21 cellular contexts compared by ENCODE assay signal in genomic region chr14:28365510-28365909, GRCh38.
DNase-seq lines count a peak whose midpoint lies in the region; FAIRE-seq and TF ChIP-seq lines count a peak whose summit lies in the region.
"Had no signal": no experiment of that assay in that cellular context is flagged by ENCODE, and none has a peak within 500 bp of the region (broad histone marks: within the 10 kb centered on the region; RNA-seq: fewer than 3 reads in every experiment).

No MANE protein-coding gene starts in this region.

- dilution Hi-C loops in mammary epithelial cell (cut with HindIII; ENCODE audit: low sequenced_read_pairs), result no loop called here

- 74% methylated on average over 2 of the region's 5 CpGs for WGBS in mammary epithelial cell (ENCODE audit: low coverage, missing lambda C conversion rate)
- WGBS in spleen, 5 donors, result 82 to 93% (median 89%) methylated on average over 5 of the region's 5 CpGs

- H3K4me1 ChIP-seq in mammary epithelial cell (ENCODE audit: insufficient read depth, low read length) (no peaks in the 10 kb centered on the region), spleen (no peaks in the 10 kb centered on the region), right atrium auricular region (no peaks in the 10 kb centered on the region)
- H3K4me1 ChIP-seq: A549 had no signal

- H3K79me2 ChIP-seq in mammary epithelial cell (ENCODE audit: insufficient read depth, low read length), result no peaks in the 10 kb centered on the region

- H3K27me3 ChIP-seq in mammary epithelial cell (ENCODE audit: insufficient read depth, low read length), result no peaks in the 10 kb centered on the region
- no peaks in the 10 kb centered on the region for H3K27me3 ChIP-seq in spleen (replicated peaks in 1 of 7)
- H3K27me3 ChIP-seq in right atrium auricular region, result no peaks in the 10 kb centered on the region

- TF ChIP-seq CTCF in mammary epithelial cell (conservative IDR thresholded peaks at IDR 0.05 in 1 of 2, IDR thresholded peaks at IDR 0.05 in 1 of 2; ENCODE audit: extremely low read depth in 1 of 2, insufficient read depth in 1 of 2, low read depth in 1 of 2, low read length in 2 of 2) (no peak), MCF 10A (IDR thresholded peaks at IDR 0.05; ENCODE audit: unreplicated experiment) (no peak), spleen (IDR thresholded peaks at IDR 0.05 in 8 of 11, conservative IDR thresholded peaks at IDR 0.05 in 3 of 11) (no peak), chondrocyte (IDR thresholded peaks at IDR 0.05) (no peak), right atrium auricular region (IDR thresholded peaks at IDR 0.05) (no peak)

- no peak overlapping the region for H3K4me2 ChIP-seq in mammary epithelial cell (ENCODE audit: insufficient read depth, low read depth, low read length)
- H3K4me2 ChIP-seq: A549, GM23338 had no signal

- POLR2A ChIA-PET in MCF 10A (lab: Yijun Ruan, JAX), result interaction anchor here (1.1 kb wide), 1 partner anchor 17 kb away, joined by 4 read pairs; no protein-coding TSS in a partner anchor

- no peak for TF ChIP-seq POLR2A in spleen (IDR thresholded peaks at IDR 0.05)
- TF ChIP-seq POLR2A in GM12892 (IDR thresholded peaks at IDR 0.05; ENCODE audit: low read depth, low read length), result no peak

- H3K27me3 Mint-ChIP-seq in MCF 10A (ENCODE audit: insufficient read depth, unreplicated experiment), result no peaks in the 10 kb centered on the region
- no peaks in the 10 kb centered on the region for H3K27me3 Mint-ChIP-seq in chondrocyte (ENCODE audit: low read depth)
- H3K27me3 Mint-ChIP-seq: CD4-positive, alpha-beta T cell had no signal

- no peak overlapping the region for H3K27ac ChIP-seq in mammary epithelial cell (ENCODE audit: insufficient read depth, low read depth, low read length)
- H3K27ac ChIP-seq in spleen, result no peak overlapping the region
- no peak overlapping the region for H3K27ac ChIP-seq in right atrium auricular region
- H3K27ac ChIP-seq: 22Rv1, A549, C4-2B, HL-60 had no signal

- intact Hi-C loops in mammary epithelial cell (cut with micrococcal nuclease) (no loop called here), MCF 10A (cut with micrococcal nuclease) (no loop called here), spleen (cut with DNase I; ENCODE audit: low total_unique reads) (no loop called here)

- H3K4me3 Mint-ChIP-seq in MCF 10A (ENCODE audit: unreplicated experiment) (no peak overlapping the region), chondrocyte (ENCODE audit: unreplicated experiment) (no peak overlapping the region)
- H3K4me3 Mint-ChIP-seq: CD4-positive, alpha-beta T cell; GM23338 had no signal

- in situ Hi-C loops in mammary epithelial cell (cut with MboI; ENCODE audit: low sequenced_read_pairs in 2 of 2), result no loop called here

- H3K27ac Mint-ChIP-seq in MCF 10A (ENCODE audit: low read depth, unreplicated experiment), result no peak overlapping the region
- no peak overlapping the region for H3K27ac Mint-ChIP-seq in chondrocyte (ENCODE audit: unreplicated experiment)
- H3K27ac Mint-ChIP-seq: CD4-positive, alpha-beta T cell; GM23338 had no signal

- H3K4me3 ChIP-seq in mammary epithelial cell (replicated peaks in 1 of 3; ENCODE audit: insufficient read depth in 1 of 3, low read depth in 2 of 3, low read length in 3 of 3) (no peak overlapping the region), spleen (no peak overlapping the region), right atrium auricular region (no peak overlapping the region)
- H3K4me3 ChIP-seq: A549, GM23338 had no signal

- H3K36me3 Mint-ChIP-seq in MCF 10A (ENCODE audit: insufficient read depth, unreplicated experiment), result no peaks in the 10 kb centered on the region
- H3K36me3 Mint-ChIP-seq in chondrocyte (ENCODE audit: low read depth), result peaks cover 7% of the 10 kb centered on the region

- no peaks in the 10 kb centered on the region for H3K36me3 ChIP-seq in mammary epithelial cell (ENCODE audit: insufficient read depth, low read length)
- H3K36me3 ChIP-seq in spleen, result no peaks in the 10 kb centered on the region
- H3K36me3 ChIP-seq in right atrium auricular region, result no peaks in the 10 kb centered on the region

- no peak overlapping the region for H3K9ac ChIP-seq in mammary epithelial cell (ENCODE audit: insufficient read depth, low read length)

- CTCF ChIA-PET in mammary epithelial cell (lab: Charles Lee; ENCODE audit: low non-redundant PET) (no interaction called here), MCF 10A (lab: Yijun Ruan, JAX) (interaction anchor here (1.4 kb wide), 1 partner anchor 9 kb away, joined by 5 read pairs; no protein-coding TSS in a partner anchor)

- H3K9me3 Mint-ChIP-seq in MCF 10A (ENCODE audit: unreplicated experiment) (peaks cover 32% of the 10 kb centered on the region), chondrocyte (ENCODE audit: low read depth) (peaks cover 31% of the 10 kb centered on the region)

- no peak for FAIRE-seq in GM12892 (lab: Jason Lieb, UNC)
- FAIRE-seq: A549, D721Med, G401.6, GM12891, GM18507, H54 had no signal

- H3K9me3 ChIP-seq in mammary epithelial cell (replicated peaks; ENCODE audit: insufficient read depth, low read length), result peaks cover 12% of the 10 kb centered on the region
- peaks cover 2 to 46% (median 43%) of the 10 kb centered on the region in 8 donors for H3K9me3 ChIP-seq in spleen
- H3K9me3 ChIP-seq in right atrium auricular region, result peaks cover 0 to 13% of the 10 kb centered on the region in 2 donors

- BruUV-seq in mammary epithelial cell (replicated peaks; lab: Mats Ljungman, UMichigan) (no TSS peak), MCF 10A (replicated peaks; lab: Mats Ljungman, UMichigan) (no TSS peak)

- no peaks in the 10 kb centered on the region for H4K20me1 ChIP-seq in mammary epithelial cell (ENCODE audit: insufficient read depth, low read length)

- H3K4me1 Mint-ChIP-seq in MCF 10A (ENCODE audit: insufficient read depth, unreplicated experiment), result no peaks in the 10 kb centered on the region
- H3K4me1 Mint-ChIP-seq in chondrocyte (ENCODE audit: low read depth), result peaks cover 3% of the 10 kb centered on the region
- H3K4me1 Mint-ChIP-seq: GM23338 had no signal

- DNase-seq in mammary epithelial cell (no peak), MCF 10A (ENCODE audit: unreplicated experiment) (no peak), UCSD-AML1 (lab: John Stamatoyannopoulos, UW; ENCODE audit: unreplicated experiment) (peak; percentile 3), spleen (peak; percentile 16), chondrocyte (ENCODE audit: low spot score) (no peak), right atrium auricular region (ENCODE audit: low spot score) (no peak), GM12892 (ENCODE audit: insufficient read length) (no peak)
- DNase-seq: AML-193; Caco-2; CD4-positive, alpha-beta T cell; HCEC 1CT had no signal

- H2AFZ ChIP-seq in mammary epithelial cell (ENCODE audit: low read depth, low read length), result peak overlapping the region; percentile 9
- H2AFZ ChIP-seq: GM23338 had no signal

Comparison
In these comparisons a context has a peak if more than half of its experiments do, and no peak if none do; other contexts are left out.
1. DNase-seq: peak in UCSD-AML1 (single experiment) and spleen (single experiment); none in mammary epithelial cell (single experiment), MCF 10A (single experiment), chondrocyte (single experiment), right atrium auricular region (single experiment) and GM12892 (single experiment).